Comparison of ENCODE assay signal across 8 cellular contexts in genomic region chr4:113547487-113548042, GRCh38.
DNase-seq lines count a peak whose midpoint lies in the region; ATAC-seq and TF ChIP-seq lines count a peak whose summit lies in the region.

No MANE protein-coding gene starts in this region.

- H2AFZ ChIP-seq in SK-N-SH (ENCODE audit: low read depth) (no peak overlapping the region), trophoblast cell (ENCODE audit: insufficient read depth, low read length, poor library complexity) (no peak overlapping the region)

- peak; percentile 98 for ATAC-seq in HG02642 (IDR thresholded peaks at IDR 0.05; ENCODE audit: poor library complexity, unreplicated experiment)

- H2BK5ac ChIP-seq in trophoblast cell (ENCODE audit: low read depth, low read length, poor library complexity) = no peak overlapping the region

- no peak overlapping the region for H3K18ac ChIP-seq in trophoblast cell (ENCODE audit: low read length)

- no peak overlapping the region for H2BK120ac ChIP-seq in trophoblast cell (ENCODE audit: insufficient read depth, low read length, poor library complexity)

- no peaks in the 10 kb centered on the region for H3K9me3 Mint-ChIP-seq in type B pancreatic cell

- H4K8ac ChIP-seq in trophoblast cell (ENCODE audit: low read depth, low read length) = no peak overlapping the region

- no peak overlapping the region for H4K12ac ChIP-seq in trophoblast cell (ENCODE audit: low read depth, low read length)

- H2BK12ac ChIP-seq in trophoblast cell (ENCODE audit: low read length) = no peak overlapping the region

- H3K4me2 ChIP-seq in SK-N-SH (no peak overlapping the region), trophoblast cell (ENCODE audit: low read length) (no peak overlapping the region)

- peak; percentile 85 for DNase-seq in NCI-H1092 treated with DMSO at 0.1 percent for 48 hours (lab: John Stamatoyannopoulos, UW)
- peak; percentile 67 for DNase-seq in SK-N-SH
- peak; percentile 90 for DNase-seq in activated naive CD4-positive, alpha-beta T cell treated with anti-CD3 and anti-CD28 coated beads, Interleukin-2, amount 50 U/mL, for 16 hours
- DNase-seq in glomerular visceral epithelial cell (ENCODE audit: extremely low spot score) = peak; percentile 96
- peak; percentile 87 to 90 for DNase-seq in trophoblast cell
- DNase-seq in type B pancreatic cell (ENCODE audit: extremely low spot score, unreplicated experiment) = peak; percentile 78

- H2AK5ac ChIP-seq in trophoblast cell (ENCODE audit: low read length) = no peak overlapping the region

- no peaks in the 10 kb centered on the region for H3K9me2 ChIP-seq in SK-N-SH

- no peak overlapping the region for H3K14ac ChIP-seq in trophoblast cell (ENCODE audit: low read length)

- H3K27me3 ChIP-seq in SK-N-SH (ENCODE audit: insufficient read depth) = no peaks in the 10 kb centered on the region
- H3K27me3 ChIP-seq in trophoblast cell (ENCODE audit: insufficient read depth, low read length) = no peaks in the 10 kb centered on the region

- H3K79me2 ChIP-seq in SK-N-SH (ENCODE audit: insufficient read depth) (no peaks in the 10 kb centered on the region), trophoblast cell (ENCODE audit: control insufficient read depth, insufficient read depth, low read length, poor library complexity) (no peaks in the 10 kb centered on the region)

- peak overlapping the region in 1 of 2 experiments; percentile 25; a peak in 3 of 4 replicates for H3K27ac ChIP-seq in SK-N-SH (ENCODE audit: low read depth in 2 of 2, low read length in 1 of 2)
- no peak overlapping the region for H3K27ac ChIP-seq in trophoblast cell (ENCODE audit: low read depth, low read length)

- H3K36me3 Mint-ChIP-seq in type B pancreatic cell = peaks cover 5% of the 10 kb centered on the region

- peak overlapping the region; percentile 75 for H3K27ac Mint-ChIP-seq in type B pancreatic cell

- no peak for TF ChIP-seq EP300 in SK-N-SH (IDR thresholded peaks at IDR 0.05; ENCODE audit: borderline replicate concordance in 1 of 2, low read depth in 1 of 2, low read length in 1 of 2)

- TF ChIP-seq CTCF in GM12874 (IDR thresholded peaks at IDR 0.05; ENCODE audit: insufficient read depth, low read depth, low read length) = peak; percentile 87
- peak; percentile 97 for TF ChIP-seq CTCF in SK-N-SH (IDR thresholded peaks at IDR 0.05)
- peak; percentile 95 for TF ChIP-seq CTCF in type B pancreatic cell (conservative IDR thresholded peaks at IDR 0.05)

- H3K4me1 ChIP-seq in SK-N-SH (ENCODE audit: control insufficient read depth in 1 of 2, insufficient read depth in 2 of 2, low read depth in 1 of 2, low read length in 1 of 2) (peaks cover 2 to 8% of the 10 kb centered on the region in 2 experiments; a peak in 3 of 4 replicates), trophoblast cell (ENCODE audit: control insufficient read depth in 1 of 2, insufficient read depth in 2 of 2, low read length in 2 of 2) (no peaks in the 10 kb centered on the region)

- no peaks in the 10 kb centered on the region for H3K79me1 ChIP-seq in trophoblast cell (ENCODE audit: low read length)

- TF ChIP-seq RAD21 in SK-N-SH (IDR thresholded peaks at IDR 0.05; ENCODE audit: low read length) = peak; percentile 89

- H3K36me3 ChIP-seq in SK-N-SH (replicated peaks in 1 of 2; ENCODE audit: control insufficient read depth in 1 of 2, insufficient read depth in 2 of 2, low read length in 1 of 2) (peaks cover 26 to 41% of the 10 kb centered on the region in 2 experiments), trophoblast cell (ENCODE audit: control insufficient read depth in 1 of 2, insufficient read depth in 2 of 2, low read length in 2 of 2) (no peaks in the 10 kb centered on the region)

- H3F3A ChIP-seq in SK-N-SH (replicated peaks; ENCODE audit: insufficient read depth) = peaks cover 5% of the 10 kb centered on the region

- H3K4me3 ChIP-seq in SK-N-SH (ENCODE audit: low read depth in 2 of 2, low read length in 1 of 2) (no peak overlapping the region; a peak in 1 of 4 replicates), trophoblast cell (ENCODE audit: low read depth, low read length) (no peak overlapping the region)

- no peak overlapping the region for H3K23ac ChIP-seq in trophoblast cell (ENCODE audit: low read length)

- no peak overlapping the region for H3K9ac ChIP-seq in SK-N-SH
- no peak overlapping the region for H3K9ac ChIP-seq in trophoblast cell (ENCODE audit: low read length)

- WGBS in SK-N-SH (ENCODE audit: low lambda C conversion rate) = 16% methylated on average over 5 of the region's 5 CpGs
- no CpG with 5 or more reads among the region's 5 CpGs for WGBS in trophoblast cell (ENCODE audit: extremely low coverage, insufficient coverage, insufficient read length)

- no peaks in the 10 kb centered on the region for H4K20me1 ChIP-seq in SK-N-SH (ENCODE audit: insufficient read depth)

- H3K4me3 Mint-ChIP-seq in type B pancreatic cell = no peak overlapping the region

- H3K4ac ChIP-seq in trophoblast cell (ENCODE audit: low read depth, low read length) = no peak overlapping the region

- no peak overlapping the region for H4K91ac ChIP-seq in trophoblast cell (ENCODE audit: low read depth, low read length)

- no peaks in the 10 kb centered on the region for H3K27me3 Mint-ChIP-seq in type B pancreatic cell

- POLR2A ChIA-PET in SK-N-SH (lab: Yijun Ruan, JAX) = no interaction called here

- CTCF ChIA-PET in SK-N-SH (lab: Yijun Ruan, JAX) = interaction anchor here (0.6 to 1.9 kb wide), 43 partner anchors 9 to 838 kb away, joined by 3 to 20 read pairs (median 4); no protein-coding TSS in a partner anchor

- peaks cover 10% of the 10 kb centered on the region for H3K4me1 Mint-ChIP-seq in type B pancreatic cell (ENCODE audit: unreplicated experiment)

- no peaks in the 10 kb centered on the region for H3K9me3 ChIP-seq in SK-N-SH
- no peaks in the 10 kb centered on the region for H3K9me3 ChIP-seq in trophoblast cell (ENCODE audit: insufficient read depth, low read depth, low read length)

TF ChIP-seq in SK-N-SH, 30 proteins besides CTCF, POLR2A, EP300 and RAD21:
- peak; percentile 55; the same call in 1 of the 2 replicates for TF ChIP-seq RCOR1 (IDR thresholded peaks at IDR 0.05; ENCODE audit: low read length)
- peak; percentile 20; the same call in 1 of the 2 replicates for TF ChIP-seq TCF12 (IDR thresholded peaks at IDR 0.05)
- peak; percentile 41; the same call in 1 of the 2 replicates for TF ChIP-seq FOSL2 (IDR thresholded peaks at IDR 0.05; ENCODE audit: borderline replicate concordance, low read depth)
- TF ChIP-seq MXI1 (IDR thresholded peaks at IDR 0.05; ENCODE audit: low read depth, low read length) = no peak; the same call in 1 of the 2 replicates
- no peak for TF ChIP-seq TAF1 (IDR thresholded peaks at IDR 0.05; ENCODE audit: borderline replicate concordance, low read depth, low read length)
- peak; percentile 32; the same call in 1 of the 2 replicates for TF ChIP-seq PBX3 (IDR thresholded peaks at IDR 0.05)
- 0 out of 2 replicates have a peak, but pooled peaks have one; percentile 61 for TF ChIP-seq SIN3A (IDR thresholded peaks at IDR 0.05; ENCODE audit: borderline replicate concordance, low read depth, low read length)
- no peak for TF ChIP-seq RFX5 (IDR thresholded peaks at IDR 0.05; ENCODE audit: low read length)
- peak; percentile 61 for TF ChIP-seq CHD2 (IDR thresholded peaks at IDR 0.05; ENCODE audit: low read length, partially characterized antibody)
- peak; percentile 19; the same call in 1 of the 2 replicates for TF ChIP-seq GATA2 (CRISPR knock-in tag; IDR thresholded peaks at IDR 0.05)
- TF ChIP-seq SMC3 (IDR thresholded peaks at IDR 0.05; ENCODE audit: low read depth, low read length) = peak; percentile 98
- TF ChIP-seq NRF1 (IDR thresholded peaks at IDR 0.05; ENCODE audit: low read depth, low read length) = 0 out of 2 replicates have a peak, but pooled peaks have one; percentile 25
- no peak for TF ChIP-seq USF1 (IDR thresholded peaks at IDR 0.05; ENCODE audit: borderline replicate concordance, low read depth)
